In the genomic region with DNA sequence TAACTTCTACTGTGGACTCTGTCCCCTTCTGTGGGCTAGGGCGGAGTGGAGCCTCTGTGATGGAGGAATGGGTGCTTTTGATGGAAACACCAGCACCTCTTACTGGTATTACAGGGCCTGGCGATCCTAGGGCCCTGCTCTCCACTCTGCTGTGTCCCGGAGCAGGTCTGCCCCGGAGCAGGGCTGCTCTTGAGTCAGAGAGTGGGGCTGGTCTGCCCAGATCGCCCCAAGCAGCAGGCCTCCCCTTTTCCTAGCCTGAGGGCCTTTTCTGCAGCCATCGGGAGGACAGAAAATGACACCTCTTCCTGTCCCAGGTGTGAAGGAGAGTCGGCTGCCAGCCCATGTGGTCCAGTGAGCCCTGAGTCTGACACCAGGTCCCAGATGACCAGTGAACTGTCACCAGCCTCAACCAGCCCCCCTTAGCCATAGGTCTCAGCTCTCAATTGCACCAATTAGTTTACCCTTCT, we compare ENCODE assay signal across 1 cellular context.
TF ChIP-seq lines count a peak whose summit lies in the region.

No MANE protein-coding gene starts in this region.

TF ChIP-seq in HEK293, 187 proteins besides CTCF, POLR2A, EP300 and RAD21 (continued from another document):
- TF ChIP-seq, protein P1, sequence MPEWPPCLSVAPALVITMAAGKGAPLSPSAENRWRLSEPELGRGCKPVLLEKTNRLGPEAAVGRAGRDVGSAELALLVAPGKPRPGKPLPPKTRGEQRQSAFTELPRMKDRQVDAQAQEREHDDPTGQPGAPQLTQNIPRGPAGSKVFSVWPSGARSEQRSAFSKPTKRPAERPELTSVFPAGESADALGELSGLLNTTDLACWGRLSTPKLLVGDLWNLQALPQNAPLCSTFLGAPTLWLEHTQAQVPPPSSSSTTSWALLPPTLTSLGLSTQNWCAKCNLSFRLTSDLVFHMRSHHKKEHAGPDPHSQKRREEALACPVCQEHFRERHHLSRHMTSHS (tag by site-specific recombination; IDR thresholded peaks at IDR 0.05) = no peak
- TF ChIP-seq ZNF404 (tag by site-specific recombination; IDR thresholded peaks at IDR 0.05) = no peak
TF ChIP-seq in HEK293: peak in this region for 2.
